22 cellular contexts compared by ENCODE assay signal in genomic region chr9:33637881-33638280, GRCh38.
DNase-seq lines count a peak whose midpoint lies in the region; ATAC-seq and TF ChIP-seq lines count a peak whose summit lies in the region.
"Had no signal": no experiment of that assay in that cellular context is flagged by ENCODE, and none has a peak within 500 bp of the region (broad histone marks: within the 10 kb centered on the region; RNA-seq: fewer than 3 reads in every experiment).

No MANE protein-coding gene starts in this region.

- H3K4me3 Mint-ChIP-seq in endothelial cell (ENCODE audit: unreplicated experiment): no peak overlapping the region
- no peak overlapping the region for H3K4me3 Mint-ChIP-seq in effector memory CD8-positive, alpha-beta T cell
- H3K4me3 Mint-ChIP-seq: natural killer cell had no signal

- ATAC-seq in GM19035 (IDR thresholded peaks at IDR 0.05; ENCODE audit: unreplicated experiment) (no peak), HG03571 (IDR thresholded peaks at IDR 0.05; ENCODE audit: unreplicated experiment) (no peak)
- no peak for ATAC-seq in activated naive CD4-positive, alpha-beta T cell treated with anti-CD3 and anti-CD28 coated beads, Interleukin-2, amount 50 U/mL, for 72 hours
- ATAC-seq in effector memory CD8-positive, alpha-beta T cell (replicated peaks): no peak
- ATAC-seq: GM12878, lower lobe of right lung had no signal

- H3K27ac Mint-ChIP-seq in endothelial cell (ENCODE audit: unreplicated experiment): peak overlapping the region; percentile 81
- H3K27ac Mint-ChIP-seq in activated naive CD4-positive, alpha-beta T cell treated with anti-CD3 and anti-CD28 coated beads, Interleukin-2, amount 50 U/mL, for 72 hours: no peak overlapping the region
- no peak overlapping the region for H3K27ac Mint-ChIP-seq in effector memory CD8-positive, alpha-beta T cell
- H3K27ac Mint-ChIP-seq: natural killer cell had no signal

- no peak for TF ChIP-seq CTCF in endothelial cell (IDR thresholded peaks at IDR 0.05; ENCODE audit: unreplicated experiment)

- H3K4me1 Mint-ChIP-seq in endothelial cell (ENCODE audit: unreplicated experiment): peaks cover 10% of the 10 kb centered on the region
- no peaks in the 10 kb centered on the region for H3K4me1 Mint-ChIP-seq in effector memory CD8-positive, alpha-beta T cell (ENCODE audit: low read depth in 2 of 2)
- H3K4me1 Mint-ChIP-seq: natural killer cell had no signal

- H3K9me3 Mint-ChIP-seq in endothelial cell (ENCODE audit: unreplicated experiment): no peaks in the 10 kb centered on the region
- H3K9me3 Mint-ChIP-seq in activated naive CD4-positive, alpha-beta T cell treated with anti-CD3 and anti-CD28 coated beads, Interleukin-2, amount 50 U/mL, for 72 hours: no peaks in the 10 kb centered on the region
- H3K9me3 Mint-ChIP-seq in effector memory CD8-positive, alpha-beta T cell: no peaks in the 10 kb centered on the region
- H3K9me3 Mint-ChIP-seq: natural killer cell had no signal

- DNase-seq in GDM1 (lab: John Stamatoyannopoulos, UW) (peak; percentile 29), NCI-H146 (lab: John Stamatoyannopoulos, UW) (peak; percentile 95), NCI-H345 (lab: John Stamatoyannopoulos, UW) (peak; percentile 69), endothelial cell (ENCODE audit: low spot score) (no peak)
- no peak for DNase-seq in activated naive CD4-positive, alpha-beta T cell treated with anti-CD3 and anti-CD28 coated beads, Interleukin-2, amount 50 U/mL, for 72 hours (ENCODE audit: low spot score in 2 of 2)
- no peak for DNase-seq in effector memory CD8-positive, alpha-beta T cell
- DNase-seq: activated CD4-positive, alpha-beta T cell treated with anti-CD3 and anti-CD28 coated beads, Interleukin-2, amount 50 U/mL, for 48 hours; activated CD4-positive, CD25-positive, alpha-beta regulatory T cell; activated CD8-positive, alpha-beta memory T cell treated with anti-CD3 and anti-CD28 coated beads, Interleukin-2, amount 50 U/mL, for 4 hours; activated naive CD4-positive, alpha-beta T cell treated with anti-CD3 and anti-CD28 coated beads, Interleukin-2, amount 50 U/mL, for 16 hours; effector CD4-positive, alpha-beta T cell; GM23248; head of caudate nucleus; lower lobe of right lung; natural killer cell; NK-92 treated with Interleukin-12 subunit alpha and Interleukin-12 subunit beta, amount 100 ng/mL, for 24 hours; PC-9; SIG-M5; stimulated activated naive CD4-positive, alpha-beta T cell had no signal

- no peaks in the 10 kb centered on the region for H3K36me3 Mint-ChIP-seq in endothelial cell (ENCODE audit: low read depth, unreplicated experiment)
- no peaks in the 10 kb centered on the region for H3K36me3 Mint-ChIP-seq in activated naive CD4-positive, alpha-beta T cell treated with anti-CD3 and anti-CD28 coated beads, Interleukin-2, amount 50 U/mL, for 72 hours
- H3K36me3 Mint-ChIP-seq in effector memory CD8-positive, alpha-beta T cell (ENCODE audit: insufficient read depth): no peaks in the 10 kb centered on the region
- H3K36me3 Mint-ChIP-seq: natural killer cell had no signal

- no peaks in the 10 kb centered on the region for H3K27me3 Mint-ChIP-seq in endothelial cell (ENCODE audit: unreplicated experiment)
- peaks cover 74 to 85% of the 10 kb centered on the region in 2 donors for H3K27me3 Mint-ChIP-seq in effector memory CD8-positive, alpha-beta T cell

Comparison
In these comparisons a context has a peak if more than half of its experiments do, and no peak if none do; other contexts are left out.
1. DNase-seq: peak in GDM1 (single experiment), NCI-H146 (single experiment) and NCI-H345 (single experiment); none in endothelial cell (single experiment), activated naive CD4-positive, alpha-beta T cell treated with anti-CD3 and anti-CD28 coated beads, Interleukin-2, amount 50 U/mL, for 72 hours (0 of 2) and effector memory CD8-positive, alpha-beta T cell (0 of 3).